ENCODE assay signal across 8 cellular contexts in genomic region chr17:75764711-75765421, GRCh38. TPM values are rescaled to one million over a fixed set of nuclear protein-coding genes. Genes with fewer than 3 reads are reported as not detected.
DNase-seq lines count a peak whose midpoint lies in the region; ATAC-seq and TF ChIP-seq lines count a peak whose summit lies in the region.

Gene GALK1 (minus strand): TSS chr17:75765192. CDS start chr17:75765136, 56 bp downstream.

- no peaks in the 10 kb centered on the region for H3K27me3 ChIP-seq in Panc1 (ENCODE audit: control insufficient read depth, insufficient read depth, low read length)

- H3K27me3 Mint-ChIP-seq in activated T-helper 2 cell treated with anti-CD3 and anti-CD28 coated beads, Interferon-gamma antibody, Interleukin-2, Interleukin-4, amounts not matched to agents 10 μg/mL and 5 μg/mL and 100 μg/mL, durations not matched to agents 14 hours and 24 hours and 36 hours (ENCODE audit: low read depth), result peaks cover 3% of the 10 kb centered on the region
- no peaks in the 10 kb centered on the region for H3K27me3 Mint-ChIP-seq in nephron (ENCODE audit: low read depth)

- BruUV-seq in Panc1 (replicated peaks; lab: Mats Ljungman, UMichigan), result no TSS peak

- H3K4me1 Mint-ChIP-seq in activated T-helper 2 cell treated with anti-CD3 and anti-CD28 coated beads, Interferon-gamma antibody, Interleukin-2, Interleukin-4, amounts not matched to agents 10 μg/mL and 5 μg/mL and 100 μg/mL, durations not matched to agents 14 hours and 24 hours and 36 hours (ENCODE audit: low read depth), result peaks cover 9% of the 10 kb centered on the region
- H3K4me1 Mint-ChIP-seq in nephron, result peaks cover 6% of the 10 kb centered on the region

- H3K27ac Mint-ChIP-seq in activated T-helper 2 cell treated with anti-CD3 and anti-CD28 coated beads, Interferon-gamma antibody, Interleukin-2, Interleukin-4, amounts not matched to agents 10 μg/mL and 5 μg/mL and 100 μg/mL, durations not matched to agents 14 hours and 24 hours and 36 hours, result peak within 1 kb of the TSS; percentile 65
- H3K27ac Mint-ChIP-seq in nephron, result peak within 1 kb of the TSS in 2 of 3 experiments; percentile 69 to 73

- peaks cover 6% of the 10 kb centered on the region for H3K4me1 ChIP-seq in Panc1 (ENCODE audit: control insufficient read depth, insufficient read depth, low read length)

- H3K9me3 Mint-ChIP-seq in activated T-helper 2 cell treated with anti-CD3 and anti-CD28 coated beads, Interferon-gamma antibody, Interleukin-2, Interleukin-4, amounts not matched to agents 10 μg/mL and 5 μg/mL and 100 μg/mL, durations not matched to agents 14 hours and 24 hours and 36 hours, result no peaks in the 10 kb centered on the region
- H3K9me3 Mint-ChIP-seq in nephron, result no peaks in the 10 kb centered on the region

- CTCF ChIA-PET in Panc1 (lab: Charles Lee), result interaction anchor here (0.6 to 2.1 kb wide), 8 partner anchors 8 to 132 kb away, joined by 3 to 10 read pairs (median 4); a partner anchor contains a TSS

- intact Hi-C loops in Panc1 (cut with micrococcal nuclease; ENCODE audit: unreplicated experiment), result no loop called here
- intact Hi-C loops in activated T-helper 2 cell treated with anti-CD3 and anti-CD28 coated beads, Interferon-gamma antibody, Interleukin-2, Interleukin-4, amounts not matched to agents 10 μg/mL and 5 μg/mL and 100 μg/mL, durations not matched to agents 14 hours and 24 hours and 36 hours (cut with micrococcal nuclease), result loop anchor here (2.0 kb wide), 1 partner anchor 14 kb away; a partner anchor contains a TSS

- H3K36me3 ChIP-seq in Panc1 (ENCODE audit: control insufficient read depth, insufficient read depth, low read length), result no peaks in the 10 kb centered on the region

- peak within 1 kb of the TSS; percentile 79 for H3K27ac ChIP-seq in Panc1 (ENCODE audit: low read length)

- peak within 1 kb of the TSS; percentile 86 for H3K4me3 Mint-ChIP-seq in activated T-helper 2 cell treated with anti-CD3 and anti-CD28 coated beads, Interferon-gamma antibody, Interleukin-2, Interleukin-4, amounts not matched to agents 10 μg/mL and 5 μg/mL and 100 μg/mL, durations not matched to agents 14 hours and 24 hours and 36 hours (ENCODE audit: low read depth)
- peak within 1 kb of the TSS; percentile 74 to 82 (median 77) for H3K4me3 Mint-ChIP-seq in nephron

- H3K36me3 Mint-ChIP-seq in activated T-helper 2 cell treated with anti-CD3 and anti-CD28 coated beads, Interferon-gamma antibody, Interleukin-2, Interleukin-4, amounts not matched to agents 10 μg/mL and 5 μg/mL and 100 μg/mL, durations not matched to agents 14 hours and 24 hours and 36 hours (ENCODE audit: low read depth), result peaks cover 15% of the 10 kb centered on the region
- no peaks in the 10 kb centered on the region for H3K36me3 Mint-ChIP-seq in nephron (ENCODE audit: low read depth)

- in situ Hi-C loops in Panc1 (cut with HindIII; ENCODE audit: low pct_unique_long_range_greater_than_20kb, low sequenced_read_pairs), result no loop called here

- DNase-seq in AG09319 (ENCODE audit: extremely low read depth, low read depth) (no peak), Panc1 (ENCODE audit: low read depth, low spot score) (no peak), fibroblast of mammary gland (ENCODE audit: low read depth) (peak; percentile 60), superior temporal gyrus (ENCODE audit: extremely low spot score) (peak; percentile 45)
- DNase-seq in activated T-helper 2 cell treated with anti-CD3 and anti-CD28 coated beads, Interferon-gamma antibody, Interleukin-2, Interleukin-4, amounts not matched to agents 10 μg/mL and 5 μg/mL and 100 μg/mL, durations not matched to agents 14 hours and 24 hours and 36 hours (ENCODE audit: low spot score), result peak; percentile 70

- peak; percentile 76 for ATAC-seq in GM18867 (IDR thresholded peaks at IDR 0.05; ENCODE audit: unreplicated experiment)
- peak; percentile 47 for ATAC-seq in HG03196 (IDR thresholded peaks at IDR 0.05; ENCODE audit: unreplicated experiment)
- ATAC-seq in Panc1, result peak; percentile 93

- H3K4me3 ChIP-seq in Panc1 (ENCODE audit: low read depth in 2 of 2, low read length in 2 of 2) (peak within 1 kb of the TSS; percentile 51 to 65), fibroblast of mammary gland (ENCODE audit: control insufficient read depth, low read depth, low read length) (peak within 1 kb of the TSS; percentile 49)

- POLR2A ChIA-PET in Panc1 (lab: Charles Lee), result interaction anchor here (0.5 to 1.9 kb wide), 4 partner anchors 10 to 37 kb away, joined by 5 to 16 read pairs (median 6); no protein-coding TSS in a partner anchor

- no peaks in the 10 kb centered on the region for H3K9me3 ChIP-seq in Panc1 (ENCODE audit: control insufficient read depth, insufficient read depth, low read depth, low read length)

- TF ChIP-seq CTCF in AG09319 (IDR thresholded peaks at IDR 0.05; ENCODE audit: low read depth, low read length) (peak; percentile 67), Panc1 (IDR thresholded peaks at IDR 0.05) (peak; percentile 83), fibroblast of mammary gland (conservative IDR thresholded peaks at IDR 0.05; ENCODE audit: control insufficient read depth, insufficient read depth, low read depth, low read length) (peak; percentile 52), nephron (IDR thresholded peaks at IDR 0.05; ENCODE audit: unreplicated experiment in 3 of 3) (peak in 2 of 3 experiments; percentile 24 to 39)

RNA-seq across cellular contexts. Expression of gene GALK1, which starts in this region (rescaled TPM):
- total RNA-seq in Panc1 (2021; ENCODE audit: unreplicated experiment), result 35.8 TPM
- polyA plus RNA-seq in Panc1 (2012; ENCODE audit: insufficient read length), result 51.2 TPM
- 55.4 and 63.7 TPM in 2 replicates for total RNA-seq in activated T-helper 2 cell treated with anti-CD3 and anti-CD28 coated beads, Interferon-gamma antibody, Interleukin-2, Interleukin-4, amounts not matched to agents 10 μg/mL and 5 μg/mL and 100 μg/mL, durations not matched to agents 14 hours and 24 hours and 36 hours

Comparison
In these comparisons a context has a peak if more than half of its experiments do, and no peak if none do; other contexts are left out.
1. DNase-seq: peak in activated T-helper 2 cell treated with anti-CD3 and anti-CD28 coated beads, Interferon-gamma antibody, Interleukin-2, Interleukin-4, amounts not matched to agents 10 μg/mL and 5 μg/mL and 100 μg/mL, durations not matched to agents 14 hours and 24 hours and 36 hours (single experiment), fibroblast of mammary gland (single experiment) and superior temporal gyrus (single experiment); none in AG09319 (single experiment) and Panc1 (single experiment).
2. CTCF ChIP-seq: peak in every context shown above with its lines; median percentile 83 in Panc1; 67 in AG09319; 52 in fibroblast of mammary gland; 32 in nephron.
3. Peak in every context shown above with its lines, with median percentiles within 50 percentile points of each other: ATAC-seq.